In the genomic region with DNA sequence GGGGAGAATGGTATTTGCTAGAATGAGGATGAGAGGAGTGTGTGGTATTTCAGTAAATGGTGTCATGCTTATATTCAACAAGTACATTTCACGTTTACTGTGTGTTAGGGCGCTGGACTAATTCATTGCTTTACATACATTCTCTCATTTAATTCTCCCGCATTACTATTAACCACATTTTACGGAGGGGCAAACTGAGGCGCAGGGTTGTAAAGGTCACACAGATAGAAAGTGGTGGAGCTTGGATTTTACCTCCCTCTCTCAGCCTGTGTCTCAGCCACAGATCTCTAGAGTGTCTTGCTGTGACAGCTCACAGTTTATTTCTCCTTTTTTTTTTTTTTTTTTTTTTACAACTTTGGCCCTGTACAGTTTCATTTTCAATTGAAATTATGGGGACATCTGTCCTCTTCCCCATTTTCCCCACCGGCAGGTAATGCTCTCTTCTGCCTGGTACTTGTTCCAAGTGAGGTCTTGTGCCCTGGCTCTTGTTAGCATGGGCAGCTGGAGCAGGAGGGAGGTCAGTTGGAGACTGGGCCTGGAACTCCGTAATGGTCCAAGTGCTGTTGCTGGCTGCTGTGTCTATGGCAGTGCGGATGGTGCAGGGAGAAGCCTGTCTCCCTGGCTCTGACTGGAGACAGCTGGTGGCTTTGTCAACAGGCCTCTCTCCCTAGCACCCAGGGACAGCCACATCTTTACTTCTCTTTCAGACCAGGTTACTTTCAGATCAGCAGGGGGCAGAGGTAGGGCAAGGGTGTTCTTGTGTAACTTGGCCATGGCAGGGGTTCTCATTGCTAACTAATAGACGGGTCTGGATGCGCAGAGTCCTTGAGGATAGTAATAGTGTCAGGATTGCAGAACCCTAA, we compare ENCODE assay signal across 1 cellular context.
TF ChIP-seq lines count a peak whose summit lies in the region.

No MANE protein-coding gene starts in this region.

TF ChIP-seq in K562, 482 proteins besides CTCF, POLR2A, EP300 and RAD21:
- TF ChIP-seq, protein P1, sequence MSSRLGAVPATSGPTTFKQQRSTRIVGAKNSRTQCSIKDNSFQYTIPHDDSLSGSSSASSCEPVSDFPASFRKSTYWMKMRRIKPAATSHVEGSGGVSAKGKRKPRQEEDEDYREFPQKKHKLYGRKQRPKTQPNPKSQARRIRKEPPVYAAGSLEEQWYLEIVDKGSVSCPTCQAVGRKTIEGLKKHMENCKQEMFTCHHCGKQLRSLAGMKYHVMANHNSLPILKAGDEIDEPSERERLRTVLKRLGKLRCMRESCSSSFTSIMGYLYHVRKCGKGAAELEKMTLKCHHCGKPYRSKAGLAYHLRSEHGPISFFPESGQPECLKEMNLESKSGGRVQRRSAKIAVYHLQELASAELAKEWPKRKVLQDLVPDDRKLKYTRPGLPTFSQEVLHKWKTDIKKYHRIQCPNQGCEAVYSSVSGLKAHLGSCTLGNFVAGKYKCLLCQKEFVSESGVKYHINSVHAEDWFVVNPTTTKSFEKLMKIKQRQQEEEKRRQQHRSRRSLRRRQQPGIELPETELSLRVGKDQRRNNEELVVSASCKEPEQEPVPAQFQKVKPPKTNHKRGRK (tag; IDR thresholded peaks at IDR 0.05), result peak; percentile 52; the same call in 1 of the 2 replicates
- TF ChIP-seq ELF4 (CRISPR knock-in tag; IDR thresholded peaks at IDR 0.05) (no peak), ZNF274 (IDR thresholded peaks at IDR 0.05; ENCODE audit: borderline replicate concordance, low read depth, low read length) (no peak), HDAC1 (IDR thresholded peaks at IDR 0.05) (0 out of 4 replicates have a peak, but pooled peaks of 1 of the 2 experiments have one; percentile 1), ESRRA (IDR thresholded peaks at IDR 0.05; ENCODE audit: borderline replicate concordance, low read depth) (peak; percentile 85), CHD1 (IDR thresholded peaks at IDR 0.05; ENCODE audit: low read length) (no peak), SMC3 (conservative IDR thresholded peaks at IDR 0.05; ENCODE audit: insufficient read depth, low read depth, low read length) (0 out of 2 replicates have a peak, but pooled peaks have one; percentile 14), KLF13 (tag; IDR thresholded peaks at IDR 0.05; ENCODE audit: borderline replicate concordance, low read depth) (0 out of 2 replicates have a peak, but pooled peaks have one; percentile 72), HDAC3 (IDR thresholded peaks at IDR 0.05; ENCODE audit: borderline replicate concordance, partially characterized antibody) (peak; percentile 37), U2AF2 (optimal IDR thresholded peaks at IDR 0.05; ENCODE audit: low read depth, low read length) (no peak), SMARCA5 (IDR thresholded peaks at IDR 0.05) (peak; percentile 93; the same call in 1 of the 2 replicates), RCOR1 (IDR thresholded peaks at IDR 0.05; ENCODE audit: borderline replicate concordance in 1 of 2, low read depth in 2 of 2, low read length in 2 of 2) (peak in 1 of 2 experiments; percentile 82; a peak in 2 of 4 replicates), ZNF217 (CRISPR knock-in tag; IDR thresholded peaks at IDR 0.05) (no peak), ARID2 (IDR thresholded peaks at IDR 0.05) (no peak), HDGF (IDR thresholded peaks at IDR 0.05) (peak; percentile 88; the same call in 1 of the 2 replicates), FOXO4 (CRISPR knock-in tag; IDR thresholded peaks at IDR 0.05) (no peak), STAT5B (CRISPR knock-in tag; IDR thresholded peaks at IDR 0.05) (no peak), TSC22D4 (tag; IDR thresholded peaks at IDR 0.05) (no peak), ARNT (IDR thresholded peaks at IDR 0.05) (0 out of 4 replicates have a peak, but pooled peaks of 1 of the 2 experiments have one; percentile 20), CBX1 (IDR thresholded peaks at IDR 0.05; ENCODE audit: low read depth) (peak; percentile 10; the same call in 1 of the 2 replicates), RBM25 (IDR thresholded peaks at IDR 0.05; ENCODE audit: low read depth, low read length, severe bottlenecking) (peak; percentile 97), ETV6 (IDR thresholded peaks at IDR 0.05; ENCODE audit: borderline replicate concordance in 1 of 2, low read depth in 2 of 2, low read length in 1 of 2) (no peak), ETV6 (CRISPR knock-in tag; IDR thresholded peaks at IDR 0.05; ENCODE audit: borderline replicate concordance) (no peak), FOXA3 (CRISPR knock-in tag; conservative IDR thresholded peaks at IDR 0.05 in 1 of 2, IDR thresholded peaks at IDR 0.05 in 1 of 2) (peak in 1 of 2 experiments; percentile 51; a peak in 1 of 4 replicates), SREBF1 (IDR thresholded peaks at IDR 0.05; ENCODE audit: borderline replicate concordance, low read depth, low read length) (no peak), PHTF2 (CRISPR knock-in tag; IDR thresholded peaks at IDR 0.05) (no peak), BCOR (IDR thresholded peaks at IDR 0.05) (peak; percentile 98; the same call in 1 of the 2 replicates), ZNF354B (CRISPR knock-in tag; IDR thresholded peaks at IDR 0.05) (no peak), ZNF561 (CRISPR knock-in tag; conservative IDR thresholded peaks at IDR 0.05) (no peak), SLC30A9 (CRISPR knock-in tag; IDR thresholded peaks at IDR 0.05) (no peak), NR2C1 (IDR thresholded peaks at IDR 0.05) (peak; percentile 22; the same call in 1 of the 2 replicates), NR2C1 (tag; IDR thresholded peaks at IDR 0.05) (no peak)
- TF ChIP-seq, protein P2, sequence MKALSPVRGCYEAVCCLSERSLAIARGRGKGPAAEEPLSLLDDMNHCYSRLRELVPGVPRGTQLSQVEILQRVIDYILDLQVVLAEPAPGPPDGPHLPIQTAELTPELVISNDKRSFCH (CRISPR knock-in tag; IDR thresholded peaks at IDR 0.05), result no peak
- TF ChIP-seq, protein P2 (tag; IDR thresholded peaks at IDR 0.05), result peak; percentile 37; the same call in 1 of the 2 replicates
- TF ChIP-seq, protein P3, sequence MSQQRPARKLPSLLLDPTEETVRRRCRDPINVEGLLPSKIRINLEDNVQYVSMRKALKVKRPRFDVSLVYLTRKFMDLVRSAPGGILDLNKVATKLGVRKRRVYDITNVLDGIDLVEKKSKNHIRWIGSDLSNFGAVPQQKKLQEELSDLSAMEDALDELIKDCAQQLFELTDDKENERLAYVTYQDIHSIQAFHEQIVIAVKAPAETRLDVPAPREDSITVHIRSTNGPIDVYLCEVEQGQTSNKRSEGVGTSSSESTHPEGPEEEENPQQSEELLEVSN (IDR thresholded peaks at IDR 0.05; ENCODE audit: borderline replicate concordance in 1 of 2, extremely low read depth in 1 of 2, insufficient read depth in 1 of 2, insufficient read length in 1 of 2, low read depth in 1 of 2, low read length in 1 of 2, poor library complexity in 1 of 2, severe bottlenecking in 1 of 2), result no peak
- TF ChIP-seq, protein P4, sequence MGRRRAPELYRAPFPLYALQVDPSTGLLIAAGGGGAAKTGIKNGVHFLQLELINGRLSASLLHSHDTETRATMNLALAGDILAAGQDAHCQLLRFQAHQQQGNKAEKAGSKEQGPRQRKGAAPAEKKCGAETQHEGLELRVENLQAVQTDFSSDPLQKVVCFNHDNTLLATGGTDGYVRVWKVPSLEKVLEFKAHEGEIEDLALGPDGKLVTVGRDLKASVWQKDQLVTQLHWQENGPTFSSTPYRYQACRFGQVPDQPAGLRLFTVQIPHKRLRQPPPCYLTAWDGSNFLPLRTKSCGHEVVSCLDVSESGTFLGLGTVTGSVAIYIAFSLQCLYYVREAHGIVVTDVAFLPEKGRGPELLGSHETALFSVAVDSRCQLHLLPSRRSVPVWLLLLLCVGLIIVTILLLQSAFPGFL (CRISPR knock-in tag; IDR thresholded peaks at IDR 0.05), result 0 out of 2 replicates have a peak, but pooled peaks have one; percentile 19
- TF ChIP-seq, protein P5, sequence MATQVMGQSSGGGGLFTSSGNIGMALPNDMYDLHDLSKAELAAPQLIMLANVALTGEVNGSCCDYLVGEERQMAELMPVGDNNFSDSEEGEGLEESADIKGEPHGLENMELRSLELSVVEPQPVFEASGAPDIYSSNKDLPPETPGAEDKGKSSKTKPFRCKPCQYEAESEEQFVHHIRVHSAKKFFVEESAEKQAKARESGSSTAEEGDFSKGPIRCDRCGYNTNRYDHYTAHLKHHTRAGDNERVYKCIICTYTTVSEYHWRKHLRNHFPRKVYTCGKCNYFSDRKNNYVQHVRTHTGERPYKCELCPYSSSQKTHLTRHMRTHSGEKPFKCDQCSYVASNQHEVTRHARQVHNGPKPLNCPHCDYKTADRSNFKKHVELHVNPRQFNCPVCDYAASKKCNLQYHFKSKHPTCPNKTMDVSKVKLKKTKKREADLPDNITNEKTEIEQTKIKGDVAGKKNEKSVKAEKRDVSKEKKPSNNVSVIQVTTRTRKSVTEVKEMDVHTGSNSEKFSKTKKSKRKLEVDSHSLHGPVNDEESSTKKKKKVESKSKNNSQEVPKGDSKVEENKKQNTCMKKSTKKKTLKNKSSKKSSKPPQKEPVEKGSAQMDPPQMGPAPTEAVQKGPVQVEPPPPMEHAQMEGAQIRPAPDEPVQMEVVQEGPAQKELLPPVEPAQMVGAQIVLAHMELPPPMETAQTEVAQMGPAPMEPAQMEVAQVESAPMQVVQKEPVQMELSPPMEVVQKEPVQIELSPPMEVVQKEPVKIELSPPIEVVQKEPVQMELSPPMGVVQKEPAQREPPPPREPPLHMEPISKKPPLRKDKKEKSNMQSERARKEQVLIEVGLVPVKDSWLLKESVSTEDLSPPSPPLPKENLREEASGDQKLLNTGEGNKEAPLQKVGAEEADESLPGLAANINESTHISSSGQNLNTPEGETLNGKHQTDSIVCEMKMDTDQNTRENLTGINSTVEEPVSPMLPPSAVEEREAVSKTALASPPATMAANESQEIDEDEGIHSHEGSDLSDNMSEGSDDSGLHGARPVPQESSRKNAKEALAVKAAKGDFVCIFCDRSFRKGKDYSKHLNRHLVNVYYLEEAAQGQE (CRISPR knock-in tag; IDR thresholded peaks at IDR 0.05; ENCODE audit: low read depth), result no peak
- TF ChIP-seq, protein P6, sequence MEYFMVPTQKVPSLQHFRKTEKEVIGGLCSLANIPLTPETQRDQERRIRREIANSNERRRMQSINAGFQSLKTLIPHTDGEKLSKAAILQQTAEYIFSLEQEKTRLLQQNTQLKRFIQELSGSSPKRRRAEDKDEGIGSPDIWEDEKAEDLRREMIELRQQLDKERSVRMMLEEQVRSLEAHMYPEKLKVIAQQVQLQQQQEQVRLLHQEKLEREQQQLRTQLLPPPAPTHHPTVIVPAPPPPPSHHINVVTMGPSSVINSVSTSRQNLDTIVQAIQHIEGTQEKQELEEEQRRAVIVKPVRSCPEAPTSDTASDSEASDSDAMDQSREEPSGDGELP (CRISPR knock-in tag; IDR thresholded peaks at IDR 0.05; ENCODE audit: borderline replicate concordance), result peak; percentile 54; the same call in 1 of the 2 replicates
- TF ChIP-seq, protein P7, sequence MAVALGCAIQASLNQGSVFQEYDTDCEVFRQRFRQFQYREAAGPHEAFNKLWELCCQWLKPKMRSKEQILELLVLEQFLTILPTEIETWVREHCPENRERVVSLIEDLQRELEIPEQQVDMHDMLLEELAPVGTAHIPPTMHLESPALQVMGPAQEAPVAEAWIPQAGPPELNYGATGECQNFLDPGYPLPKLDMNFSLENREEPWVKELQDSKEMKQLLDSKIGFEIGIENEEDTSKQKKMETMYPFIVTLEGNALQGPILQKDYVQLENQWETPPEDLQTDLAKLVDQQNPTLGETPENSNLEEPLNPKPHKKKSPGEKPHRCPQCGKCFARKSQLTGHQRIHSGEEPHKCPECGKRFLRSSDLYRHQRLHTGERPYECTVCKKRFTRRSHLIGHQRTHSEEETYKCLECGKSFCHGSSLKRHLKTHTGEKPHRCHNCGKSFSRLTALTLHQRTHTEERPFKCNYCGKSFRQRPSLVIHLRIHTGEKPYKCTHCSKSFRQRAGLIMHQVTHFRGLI (CRISPR knock-in tag; IDR thresholded peaks at IDR 0.05), result no peak
